7 cellular contexts compared by ENCODE assay signal in the genomic region with DNA sequence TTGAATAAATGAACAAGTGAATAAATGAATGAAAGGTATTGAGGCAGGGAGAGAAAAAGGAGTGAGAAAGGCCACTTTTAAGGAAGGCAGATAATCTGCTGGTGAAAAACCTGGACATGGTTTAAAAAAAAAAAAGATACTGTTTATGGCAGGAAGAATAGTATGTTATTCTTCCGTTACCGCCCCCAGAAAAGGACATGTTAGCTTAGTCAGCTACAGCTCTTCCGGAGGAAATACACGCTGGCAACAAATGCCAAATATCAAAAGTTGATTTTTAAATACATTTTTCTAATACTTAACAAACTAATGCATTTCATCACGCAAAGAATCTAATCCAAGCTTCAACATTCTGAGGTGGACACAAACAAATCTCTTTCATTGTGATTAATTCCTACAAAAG. TPM values are rescaled to one million over a fixed set of nuclear protein-coding genes. Genes with fewer than 3 reads are reported as not detected.
"Had no signal": no experiment of that assay in that cellular context is flagged by ENCODE, and none has a peak within 500 bp of the region (broad histone marks: within the 10 kb centered on the region; RNA-seq: fewer than 3 reads in every experiment).

No MANE protein-coding gene starts in this region.

- ATAC-seq: GM23338, K562 had no signal

- DNase-seq: H9, HCEC 1CT, IMR-90, KG1 had no signal

- H3K4me3 ChIP-seq: GM23338, K562 had no signal

RNA-seq across cellular contexts. Expression of a gene that starts 43.2 kb away (rescaled TPM):
- total RNA-seq: HT-29, IMR-90, K562 had no signal
